ENCODE assay signal across 21 cellular contexts in genomic region chr1:10947181-10947580, GRCh38.
"Had no signal": no experiment of that assay in that cellular context is flagged by ENCODE, and none has a peak within 500 bp of the region (broad histone marks: within the 10 kb centered on the region; RNA-seq: fewer than 3 reads in every experiment).

No MANE protein-coding gene starts in this region.

- H3K9me3 ChIP-seq: MG63 had no signal

- H3K36me3 ChIP-seq: MG63 had no signal

- DNase-seq: Karpas-422, KG1, MG63, NCI-H1092 treated with DMSO at 0.1 percent for 48 hours, NCI-H1436, NCI-H187, NCI-H2029, NCI-H2081 treated with DMSO at 0.1 percent for 48 hours, NCI-H2171, NCI-H226, NCI-H446, NCI-H510A, NCI-H524 treated with DMSO at 0.1 percent for 48 hours, NCI-H69, NCI-H774, Right ventricle myocardium superior, RPMI8226, SIG-M5 had no signal

- H3K27me3 ChIP-seq: MG63 had no signal

- H3K27ac ChIP-seq: HL-60 had no signal

- FAIRE-seq: HTR-8/SVneo, RCC 7860 had no signal

- H3K4me3 ChIP-seq: MG63 had no signal
